29 cellular contexts compared by ENCODE assay signal in genomic region chr4:68490826-68491457, GRCh38. TPM values are rescaled to one million over a fixed set of nuclear protein-coding genes. Genes with fewer than 3 reads are reported as not detected.
DNase-seq lines count a peak whose midpoint lies in the region; FAIRE-seq and TF ChIP-seq lines count a peak whose summit lies in the region.
"Had no signal": no experiment of that assay in that cellular context is flagged by ENCODE, and none has a peak within 500 bp of the region (broad histone marks: within the 10 kb centered on the region; RNA-seq: fewer than 3 reads in every experiment).

No MANE protein-coding gene starts in this region.

- no peaks in the 10 kb centered on the region for H3K36me3 ChIP-seq in small intestine (ENCODE audit: control insufficient read depth in 2 of 2, insufficient read depth in 2 of 2, low read length in 2 of 2)
- no peaks in the 10 kb centered on the region for H3K36me3 ChIP-seq in suprapubic skin
- H3K36me3 ChIP-seq: lower lobe of right lung, pancreas, sigmoid colon, tibial nerve had no signal

- H3K4me3 ChIP-seq in astrocyte of the spinal cord (ENCODE audit: low read depth, low read length): no peak overlapping the region
- no peak overlapping the region for H3K4me3 ChIP-seq in small intestine (ENCODE audit: low read depth in 1 of 2, low read length in 2 of 2)
- H3K4me3 ChIP-seq in suprapubic skin: no peak overlapping the region
- H3K4me3 ChIP-seq: lower lobe of right lung, pancreas, sigmoid colon, SK-N-MC, tibial nerve had no signal

- no peak for TF ChIP-seq CTCF in astrocyte of the spinal cord (IDR thresholded peaks at IDR 0.05; ENCODE audit: low read depth, low read length)
- TF ChIP-seq CTCF in suprapubic skin (IDR thresholded peaks at IDR 0.05): no peak

- H3K27me3 ChIP-seq in small intestine (ENCODE audit: control insufficient read depth in 2 of 2, insufficient read depth in 2 of 2, low read length in 2 of 2) (no peaks in the 10 kb centered on the region), suprapubic skin (no peaks in the 10 kb centered on the region)
- H3K27me3 ChIP-seq: pancreas, sigmoid colon, tibial nerve had no signal

- in situ Hi-C loops in KBM-7 (cut with MboI; ENCODE audit: low pct_unique_long_range_greater_than_20kb, low sequenced_read_pairs): no loop called here
- in situ Hi-C loops in astrocyte of the spinal cord (cut with HindIII; ENCODE audit: low sequenced_read_pairs): no loop called here

- FAIRE-seq in small intestine (lab: Jason Lieb, UNC): no peak
- FAIRE-seq: bronchial epithelial cell, kidney, pancreas had no signal

- WGBS in small intestine, 3 donors: 87 to 94% (median 92%) methylated on average over 6 of the region's 6 CpGs
- WGBS in suprapubic skin: 83% methylated on average over 6 of the region's 6 CpGs

- DNase-seq in DMS 273 (lab: John Stamatoyannopoulos, UW; ENCODE audit: unreplicated experiment) (peak; percentile 0), DMS 273 treated with DMSO at 0.1 percent for 48 hours (lab: John Stamatoyannopoulos, UW) (no peak), KBM-7 (peak; percentile 8), astrocyte of the spinal cord (ENCODE audit: low read depth, low spot score) (peak; percentile 9), iris pigment epithelial cell (ENCODE audit: low read depth) (peak; percentile 9), small intestine (no peak), GM19238 (ENCODE audit: insufficient read length, low spot score) (no peak), suprapubic skin (ENCODE audit: low spot score in 2 of 2) (no peak)
- DNase-seq: activated CD4-positive, alpha-beta T cell treated with anti-CD3 and anti-CD28 coated beads for 4 hours; activated naive CD4-positive, alpha-beta T cell treated with Interleukin-2 at 50 U/mL for 16 hours; activated T-cell treated with anti-CD3 and anti-CD28 coated beads, Interleukin-2, amount 50 U/mL, for 48 hours; CD8-positive, alpha-beta T cell; cortex of kidney; endodermal cell; H7; kidney; lower lobe of right lung; NCI-H2081 treated with DMSO at 0.1 percent for 48 hours; NCI-H524; pancreas; sigmoid colon; stimulated activated CD4-positive, alpha-beta T cell treated with anti-CD3 and anti-CD28 coated beads, Interleukin-15, amount 100 ng/mL, for 24 hours; T-helper 17 cell had no signal

- no peak for TF ChIP-seq EP300 in suprapubic skin (IDR thresholded peaks at IDR 0.05)

- H3K9me3 ChIP-seq in small intestine (ENCODE audit: control insufficient read depth, low read depth) (no peaks in the 10 kb centered on the region), suprapubic skin (no peaks in the 10 kb centered on the region)
- H3K9me3 ChIP-seq: lower lobe of right lung, pancreas, sigmoid colon, tibial nerve had no signal

- H3K27ac ChIP-seq in small intestine (ENCODE audit: low read depth in 1 of 2, low read length in 1 of 2) (no peak overlapping the region), suprapubic skin (no peak overlapping the region)
- H3K27ac ChIP-seq: 22Rv1, lower lobe of right lung, pancreas, RWPE1, sigmoid colon, SK-N-MC, tibial nerve had no signal

- H3K4me1 ChIP-seq in small intestine (ENCODE audit: control insufficient read depth in 2 of 2, insufficient read depth in 1 of 2, low read depth in 1 of 2, low read length in 1 of 2) (no peaks in the 10 kb centered on the region), suprapubic skin (no peaks in the 10 kb centered on the region)
- H3K4me1 ChIP-seq: lower lobe of right lung, pancreas, sigmoid colon, tibial nerve had no signal

- TF ChIP-seq POLR2A in suprapubic skin (IDR thresholded peaks at IDR 0.05): no peak

RNA-seq across cellular contexts. Expression of gene TMPRSS11E, which starts 43.7 kb away (rescaled TPM):
- polyA plus RNA-seq in small intestine: under 1 TPM in 2 of 3 donors, not detected in 1; 0.10 to 0.27 TPM
- 10 to 100 TPM in 1 of 4 donors, 1 to 10 TPM in 3; 5.9 to 18.2 (median 9.5) TPM for total RNA-seq in suprapubic skin
- total RNA-seq: CD8-positive, alpha-beta T cell; lower lobe of right lung; sigmoid colon; T-helper 17 cell; tibial nerve had no signal
- polyA plus RNA-seq: neural cell had no signal

Comparison
In these comparisons a context has a peak if more than half of its experiments do, and no peak if none do; other contexts are left out.
1. DNase-seq: peak in DMS 273 (single experiment), KBM-7 (single experiment), astrocyte of the spinal cord (single experiment) and iris pigment epithelial cell (single experiment); none in DMS 273 treated with DMSO at 0.1 percent for 48 hours (single experiment), small intestine (single experiment), GM19238 (single experiment) and suprapubic skin (0 of 2).